Comparison of ENCODE assay signal across 11 cellular contexts in the genomic region with DNA sequence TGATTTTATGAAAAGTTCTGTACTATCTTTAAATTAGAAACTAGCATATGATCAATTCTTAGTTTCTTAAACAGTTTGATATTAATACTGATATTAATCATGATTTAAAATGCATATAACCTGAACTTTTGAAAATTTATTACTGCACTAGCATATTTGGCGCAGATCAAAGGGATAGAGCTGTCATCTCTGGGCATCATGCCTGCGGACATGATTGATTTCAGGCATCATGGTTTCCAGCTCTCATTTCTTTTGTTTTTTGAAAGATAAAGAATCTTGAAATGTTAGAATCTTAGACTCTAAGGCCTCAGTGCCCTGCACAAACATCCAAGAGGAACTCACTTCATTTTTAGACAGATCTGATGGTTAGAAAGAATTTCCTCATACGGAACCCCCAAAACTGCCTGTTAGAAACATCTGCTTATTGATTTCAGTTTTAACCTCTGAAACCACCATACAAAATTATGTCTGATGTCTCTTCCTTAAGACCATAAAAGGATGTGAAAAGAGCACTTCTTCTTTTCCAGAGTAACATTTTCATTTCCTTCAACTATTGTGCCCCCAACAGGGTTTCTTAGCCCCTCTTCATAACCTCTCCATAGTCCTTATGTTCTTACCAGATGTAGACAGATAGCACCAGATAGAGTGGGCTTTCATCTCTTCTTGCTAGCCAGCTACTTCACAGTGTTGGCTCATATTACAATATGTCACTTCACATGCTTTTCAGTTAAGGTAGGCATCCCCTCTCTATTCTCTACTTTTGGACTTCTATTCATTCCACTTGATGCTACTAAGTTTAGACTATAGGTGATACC.
DNase-seq lines count a peak whose midpoint lies in the region; ATAC-seq, FAIRE-seq and TF ChIP-seq lines count a peak whose summit lies in the region.
"Had no signal": no experiment of that assay in that cellular context is flagged by ENCODE, and none has a peak within 500 bp of the region (broad histone marks: within the 10 kb centered on the region; RNA-seq: fewer than 3 reads in every experiment).

No MANE protein-coding gene starts in this region.

- BruUV-seq in GM12878 (replicated peaks; lab: Mats Ljungman, UMichigan) = no TSS peak

- peak overlapping the region; percentile 63 for H3K27ac ChIP-seq in GM12878 (ENCODE audit: control insufficient read depth, insufficient read depth)

- RAD21 ChIA-PET in GM12878 (lab: Charles Lee; ENCODE audit: unreplicated experiment) = interaction anchor here (0.6 to 4.2 kb wide), 14 partner anchors 10 to 492 kb away, joined by 3 to 28 read pairs (median 3); no protein-coding TSS in a partner anchor

- CTCF ChIA-PET in GM12878 (lab: Yijun Ruan, JAX) = interaction anchor here (1.0 to 5.6 kb wide), 16 partner anchors 7 to 212 kb away, joined by 3 to 36 read pairs (median 4); no protein-coding TSS in a partner anchor

- no peaks in the 10 kb centered on the region for H4K20me1 ChIP-seq in GM12878 (ENCODE audit: control insufficient read depth, insufficient read depth)

- H3K9ac ChIP-seq in GM12878 (ENCODE audit: control insufficient read depth, insufficient read depth, low read length) = no peak overlapping the region

- peak overlapping the region; percentile 82 for H3K4me2 ChIP-seq in GM12878 (ENCODE audit: control insufficient read depth, insufficient read depth)

- SMC1A ChIA-PET in GM12878 (lab: Charles Lee; ENCODE audit: uncharacterized antibody, unreplicated experiment) = interaction anchor here (1.1 to 3.8 kb wide), 14 partner anchors 9 to 493 kb away, joined by 3 to 36 read pairs (median 6); no protein-coding TSS in a partner anchor

- 46% methylated on average over 3 of the region's 3 CpGs for WGBS in GM12878 (ENCODE audit: insufficient coverage, insufficient replicate concordance, low lambda C conversion rate, missing lambda C conversion rate)

- no peaks in the 10 kb centered on the region for H3K9me3 ChIP-seq in GM12878 (replicated peaks; ENCODE audit: control insufficient read depth, insufficient read depth, low read length)

- intact Hi-C loops in GM12878 (cut with micrococcal nuclease; ENCODE audit: unreplicated experiment) = no loop called here

- H3K36me3 ChIP-seq in GM12878 (ENCODE audit: control insufficient read depth in 2 of 2, insufficient read depth in 2 of 2, low read length in 1 of 2) = no peaks in the 10 kb centered on the region

- no peak for TF ChIP-seq RAD21 in GM12878 (IDR thresholded peaks at IDR 0.05; ENCODE audit: insufficient read depth, low read depth, low read length)

- H3K4me3 ChIP-seq in GM12878 = peak overlapping the region; percentile 40; the same call in 1 of the 2 replicates

- in situ Hi-C loops in GM12878 (cut with MboI) = no loop called here

- FAIRE-seq in H54 (lab: Jason Lieb, UNC) = peak; percentile 58
- FAIRE-seq in GM12878 (lab: Jason Lieb, UNC) = peak; percentile 86

- no peaks in the 10 kb centered on the region for H3K27me3 ChIP-seq in GM12878 (replicated peaks in 1 of 2; ENCODE audit: control insufficient read depth in 2 of 2, insufficient read depth in 2 of 2, low read length in 1 of 2)

- H2AFZ ChIP-seq in GM12878 (ENCODE audit: control insufficient read depth, low read depth, low read length) = peak overlapping the region; percentile 24; the same call in 1 of the 2 replicates

- no peak for TF ChIP-seq CTCF in GM12878 (IDR thresholded peaks at IDR 0.05 in 2 of 3, conservative IDR thresholded peaks at IDR 0.05 in 1 of 3; ENCODE audit: control insufficient read depth in 2 of 3, extremely low read depth in 1 of 3, insufficient read depth in 1 of 3, low read depth in 3 of 3, low read length in 3 of 3)

- peaks cover 2% of the 10 kb centered on the region; the same call in 1 of the 2 replicates for H3K79me2 ChIP-seq in GM12878 (ENCODE audit: control insufficient read depth, insufficient read depth, low read length)

- DNase-seq in H54 (ENCODE audit: insufficient read length, low spot score) (no peak), GM12878 (ENCODE audit: low read depth, low spot score) (peak; percentile 56), NAMALWA (ENCODE audit: low spot score) (no peak), GM03348 (ENCODE audit: low spot score) (no peak), cortex of kidney (lab: John Stamatoyannopoulos, UW) (no peak), NCI-H510A (lab: John Stamatoyannopoulos, UW) (no peak)
- DNase-seq: activated CD4-positive, alpha-beta T cell treated with anti-CD3 and anti-CD28 coated beads for 1 hour; cerebellar nuclear complex; substantia nigra had no signal

- no peak for TF ChIP-seq POLR2A in H54 (IDR thresholded peaks at IDR 0.05; ENCODE audit: low read depth, low read length)
- TF ChIP-seq POLR2A in GM12878 (IDR thresholded peaks at IDR 0.05; ENCODE audit: low read depth, low read length) = no peak

- POLR2A ChIA-PET in GM12878 (lab: Charles Lee) = interaction anchor here (1.3 to 2.1 kb wide), 3 partner anchors 8 to 43 kb away, joined by 3 to 6 read pairs (median 5); no protein-coding TSS in a partner anchor

- H3K4me1 ChIP-seq in GM12878 (ENCODE audit: control insufficient read depth, insufficient read depth, low read length) = peaks cover 20% of the 10 kb centered on the region

- ATAC-seq in GM18873 (IDR thresholded peaks at IDR 0.05; ENCODE audit: low FRiP score, unreplicated experiment) (peak; percentile 93), HG03520 (IDR thresholded peaks at IDR 0.05; ENCODE audit: unreplicated experiment) (peak; percentile 94), GM12878 (peak; percentile 94)

- TF ChIP-seq EP300 in GM12878 (IDR thresholded peaks at IDR 0.05; ENCODE audit: borderline replicate concordance in 1 of 2, control insufficient read depth in 1 of 2, low read depth in 2 of 2, low read length in 2 of 2) = peak; percentile 63 to 77

TF ChIP-seq in GM12878, 131 proteins besides CTCF, POLR2A, EP300 and RAD21 (continues in another document):
- TF ChIP-seq IKZF2 (IDR thresholded peaks at IDR 0.05) (peak; percentile 50 to 54; a peak in 2 of 4 replicates), EGR1 (IDR thresholded peaks at IDR 0.05; ENCODE audit: borderline replicate concordance in 1 of 2, low read depth in 2 of 2, low read length in 2 of 2) (no peak), TCF12 (IDR thresholded peaks at IDR 0.05; ENCODE audit: low read depth, low read length) (0 out of 2 replicates have a peak, but pooled peaks have one; percentile 4), NBN (IDR thresholded peaks at IDR 0.05) (0 out of 2 replicates have a peak, but pooled peaks have one; percentile 23), MTA3 (IDR thresholded peaks at IDR 0.05; ENCODE audit: borderline replicate concordance, low read length) (0 out of 2 replicates have a peak, but pooled peaks have one; percentile 10), RB1 (IDR thresholded peaks at IDR 0.05; ENCODE audit: borderline replicate concordance) (no peak), NFIC (IDR thresholded peaks at IDR 0.05; ENCODE audit: low read depth, low read length) (peak; percentile 70), CREM (IDR thresholded peaks at IDR 0.05; ENCODE audit: low read depth) (0 out of 2 replicates have a peak, but pooled peaks have one; percentile 8), FOS (IDR thresholded peaks at IDR 0.05; ENCODE audit: borderline replicate concordance, extremely low read depth, insufficient read length) (no peak), MEF2A (IDR thresholded peaks at IDR 0.05; ENCODE audit: insufficient read depth, low read depth, low read length) (0 out of 2 replicates have a peak, but pooled peaks have one; percentile 19), SUPT20H (IDR thresholded peaks at IDR 0.05; ENCODE audit: borderline replicate concordance, control insufficient read depth, low read depth, low read length) (no peak), DPF2 (IDR thresholded peaks at IDR 0.05) (peak; percentile 33; the same call in 1 of the 2 replicates), TCF7 (IDR thresholded peaks at IDR 0.05; ENCODE audit: borderline replicate concordance) (peak; percentile 30; the same call in 1 of the 2 replicates), MTA2 (IDR thresholded peaks at IDR 0.05; ENCODE audit: low read depth) (peak; percentile 57), RUNX3 (IDR thresholded peaks at IDR 0.05; ENCODE audit: low read length) (peak; percentile 87), RELA (IDR thresholded peaks at IDR 0.05; ENCODE audit: borderline replicate concordance, partially characterized antibody) (no peak)
- TF ChIP-seq, protein P1, sequence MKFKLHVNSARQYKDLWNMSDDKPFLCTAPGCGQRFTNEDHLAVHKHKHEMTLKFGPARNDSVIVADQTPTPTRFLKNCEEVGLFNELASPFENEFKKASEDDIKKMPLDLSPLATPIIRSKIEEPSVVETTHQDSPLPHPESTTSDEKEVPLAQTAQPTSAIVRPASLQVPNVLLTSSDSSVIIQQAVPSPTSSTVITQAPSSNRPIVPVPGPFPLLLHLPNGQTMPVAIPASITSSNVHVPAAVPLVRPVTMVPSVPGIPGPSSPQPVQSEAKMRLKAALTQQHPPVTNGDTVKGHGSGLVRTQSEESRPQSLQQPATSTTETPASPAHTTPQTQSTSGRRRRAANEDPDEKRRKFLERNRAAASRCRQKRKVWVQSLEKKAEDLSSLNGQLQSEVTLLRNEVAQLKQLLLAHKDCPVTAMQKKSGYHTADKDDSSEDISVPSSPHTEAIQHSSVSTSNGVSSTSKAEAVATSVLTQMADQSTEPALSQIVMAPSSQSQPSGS (IDR thresholded peaks at IDR 0.05; ENCODE audit: low read length) = peak; percentile 42; the same call in 1 of the 2 replicates
- TF ChIP-seq, protein P2, sequence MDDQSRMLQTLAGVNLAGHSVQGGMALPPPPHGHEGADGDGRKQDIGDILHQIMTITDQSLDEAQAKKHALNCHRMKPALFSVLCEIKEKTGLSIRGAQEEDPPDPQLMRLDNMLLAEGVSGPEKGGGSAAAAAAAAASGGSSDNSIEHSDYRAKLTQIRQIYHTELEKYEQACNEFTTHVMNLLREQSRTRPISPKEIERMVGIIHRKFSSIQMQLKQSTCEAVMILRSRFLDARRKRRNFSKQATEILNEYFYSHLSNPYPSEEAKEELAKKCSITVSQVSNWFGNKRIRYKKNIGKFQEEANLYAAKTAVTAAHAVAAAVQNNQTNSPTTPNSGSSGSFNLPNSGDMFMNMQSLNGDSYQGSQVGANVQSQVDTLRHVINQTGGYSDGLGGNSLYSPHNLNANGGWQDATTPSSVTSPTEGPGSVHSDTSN (IDR thresholded peaks at IDR 0.05; ENCODE audit: insufficient replicate concordance, low read depth, low read length) = peak; percentile 72
- TF ChIP-seq, protein P3, sequence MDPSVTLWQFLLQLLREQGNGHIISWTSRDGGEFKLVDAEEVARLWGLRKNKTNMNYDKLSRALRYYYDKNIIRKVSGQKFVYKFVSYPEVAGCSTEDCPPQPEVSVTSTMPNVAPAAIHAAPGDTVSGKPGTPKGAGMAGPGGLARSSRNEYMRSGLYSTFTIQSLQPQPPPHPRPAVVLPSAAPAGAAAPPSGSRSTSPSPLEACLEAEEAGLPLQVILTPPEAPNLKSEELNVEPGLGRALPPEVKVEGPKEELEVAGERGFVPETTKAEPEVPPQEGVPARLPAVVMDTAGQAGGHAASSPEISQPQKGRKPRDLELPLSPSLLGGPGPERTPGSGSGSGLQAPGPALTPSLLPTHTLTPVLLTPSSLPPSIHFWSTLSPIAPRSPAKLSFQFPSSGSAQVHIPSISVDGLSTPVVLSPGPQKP (IDR thresholded peaks at IDR 0.05; ENCODE audit: low read depth, low read length) = peak; percentile 96
